Comparison of ENCODE assay signal across 11 cellular contexts in the genomic region with DNA sequence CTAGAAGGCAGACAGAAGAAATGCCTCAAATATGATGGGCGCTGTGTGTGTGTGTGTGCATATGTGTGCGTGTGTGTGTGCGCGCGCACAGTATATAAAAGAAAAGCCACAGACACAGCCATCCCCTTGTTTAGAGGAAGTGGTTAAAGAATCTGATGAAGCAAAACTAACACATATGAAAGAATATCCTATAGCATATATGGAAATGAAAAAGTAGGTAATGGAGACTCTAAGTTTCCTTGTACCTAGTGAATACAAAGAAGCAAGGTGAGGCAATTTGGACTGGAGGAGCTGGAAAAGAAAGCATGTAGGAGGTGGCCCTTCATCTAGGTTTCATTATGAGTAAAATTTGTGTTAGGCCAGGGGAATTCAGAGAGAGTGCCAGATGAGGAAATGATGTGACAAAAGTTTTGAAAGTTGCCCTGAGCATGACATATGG. TPM values are rescaled to one million over a fixed set of nuclear protein-coding genes. Genes with fewer than 3 reads are reported as not detected.
A peak's percentile ranks its signal among the peaks of the same experiment; 100 is the strongest.
DNase-seq lines count a peak whose midpoint lies in the region; ATAC-seq and TF ChIP-seq lines count a peak whose summit lies in the region.
"Had no signal": no experiment of that assay in that cellular context is flagged by ENCODE, and none has a peak within 500 bp of the region (broad histone marks: within the 10 kb centered on the region; RNA-seq: fewer than 3 reads in every experiment).

No MANE protein-coding gene starts in this region.

- no peak overlapping the region for H3K27ac ChIP-seq in left lung
- H3K27ac ChIP-seq: esophagus squamous epithelium, KMS-11 had no signal

- H3K36me3 Mint-ChIP-seq in stimulated activated memory B cell treated with anti-CD40 and anti-IgM and Interleukin-4, amounts not matched to agents 10 μg/mL and 1 μg/mL and 100 μg/mL, for 72 hours = peaks cover 26% of the 10 kb centered on the region

- ATAC-seq in HG02973 (IDR thresholded peaks at IDR 0.05; ENCODE audit: unreplicated experiment) = peak; percentile 64
- peak; percentile 64 for ATAC-seq in stimulated activated memory B cell treated with anti-CD40 and anti-IgM and Interleukin-4, amounts not matched to agents 10 μg/mL and 1 μg/mL and 100 μg/mL, for 72 hours
- no peak for ATAC-seq in left lung

- intact Hi-C loops in left lung (cut with DNase I) = no loop called here

- DNase-seq in activated gamma-delta T cell treated with Interleukin-2 at 50 U/mL for 16 hours (peak; percentile 16), activated gamma-delta T cell (lab: John Stamatoyannopoulos, UW) (no peak), T-helper 22 cell (ENCODE audit: low read depth) (peak; percentile 1), NCI-H2107 treated with DMSO at 0.1 percent for 48 hours (lab: John Stamatoyannopoulos, UW; ENCODE audit: unreplicated experiment) (no peak), mesenteric fat pad (ENCODE audit: low spot score) (no peak), left lung (no peak)
- DNase-seq: esophagus squamous epithelium, mesenchymal stem cell had no signal

- no peak overlapping the region for H3K4me3 Mint-ChIP-seq in stimulated activated memory B cell treated with anti-CD40 and anti-IgM and Interleukin-4, amounts not matched to agents 10 μg/mL and 1 μg/mL and 100 μg/mL, for 72 hours

- no peaks in the 10 kb centered on the region for H3K9me3 Mint-ChIP-seq in stimulated activated memory B cell treated with anti-CD40 and anti-IgM and Interleukin-4, amounts not matched to agents 10 μg/mL and 1 μg/mL and 100 μg/mL, for 72 hours

- no peaks in the 10 kb centered on the region for H3K9me3 ChIP-seq in left lung
- H3K9me3 ChIP-seq: esophagus squamous epithelium had no signal

- no peaks in the 10 kb centered on the region for H3K27me3 ChIP-seq in left lung
- H3K27me3 ChIP-seq: esophagus squamous epithelium had no signal

- H3K27me3 Mint-ChIP-seq in stimulated activated memory B cell treated with anti-CD40 and anti-IgM and Interleukin-4, amounts not matched to agents 10 μg/mL and 1 μg/mL and 100 μg/mL, for 72 hours = no peaks in the 10 kb centered on the region

- H3K36me3 ChIP-seq in left lung = peaks cover 0 to 3% of the 10 kb centered on the region in 2 donors

- no peak overlapping the region for H3K27ac Mint-ChIP-seq in stimulated activated memory B cell treated with anti-CD40 and anti-IgM and Interleukin-4, amounts not matched to agents 10 μg/mL and 1 μg/mL and 100 μg/mL, for 72 hours

- no peak overlapping the region for H3K4me3 ChIP-seq in left lung
- H3K4me3 ChIP-seq: esophagus squamous epithelium had no signal

- no peak for TF ChIP-seq CTCF in left lung (IDR thresholded peaks at IDR 0.05)

- H3K4me1 Mint-ChIP-seq in stimulated activated memory B cell treated with anti-CD40 and anti-IgM and Interleukin-4, amounts not matched to agents 10 μg/mL and 1 μg/mL and 100 μg/mL, for 72 hours = no peaks in the 10 kb centered on the region

- H3K4me1 ChIP-seq in left lung = no peaks in the 10 kb centered on the region
- H3K4me1 ChIP-seq: esophagus squamous epithelium had no signal

RNA-seq across cellular contexts. Expression of a gene that starts 58.6 kb away (rescaled TPM):
- total RNA-seq in mesenteric fat pad (not detected), left lung (under 1 TPM; 0.18 to 0.23 TPM)

Comparison
In these comparisons a context has a peak if more than half of its experiments do, and no peak if none do; other contexts are left out.
1. DNase-seq: peak in activated gamma-delta T cell treated with Interleukin-2 at 50 U/mL for 16 hours (single experiment) and T-helper 22 cell (single experiment); none in activated gamma-delta T cell (single experiment), NCI-H2107 treated with DMSO at 0.1 percent for 48 hours (single experiment), mesenteric fat pad (single experiment) and left lung (0 of 2).